Comparison of ENCODE assay signal across 1 cellular context in genomic region chr13:86108334-86108733, GRCh38.
TF ChIP-seq lines count a peak whose summit lies in the region.

No MANE protein-coding gene starts in this region.

TF ChIP-seq in GM23338, 12 proteins besides CTCF, POLR2A, EP300 and RAD21:
- TF ChIP-seq ZNF462 (CRISPR knock-in tag; IDR thresholded peaks at IDR 0.05) (no peak), EZH2phosphoT487 (IDR thresholded peaks at IDR 0.05; ENCODE audit: unreplicated experiment) (no peak), POLR2AphosphoS5 (IDR thresholded peaks at IDR 0.05; ENCODE audit: low read depth) (no peak), NANOG (IDR thresholded peaks at IDR 0.05; ENCODE audit: borderline replicate concordance) (no peak), STAT1 (IDR thresholded peaks at IDR 0.05; ENCODE audit: unreplicated experiment) (no peak), ETS1 (IDR thresholded peaks at IDR 0.05) (no peak), EZH2 (IDR thresholded peaks at IDR 0.05; ENCODE audit: low read depth, unreplicated experiment) (no peak), CREB1 (CRISPR knock-in tag; IDR thresholded peaks at IDR 0.05; ENCODE audit: low read depth) (no peak), JUNB (IDR thresholded peaks at IDR 0.05; ENCODE audit: unreplicated experiment) (no peak), ZNF114 (CRISPR knock-in tag; IDR thresholded peaks at IDR 0.05) (no peak), REST (IDR thresholded peaks at IDR 0.05; ENCODE audit: unreplicated experiment) (no peak), ZNF331 (CRISPR knock-in tag; IDR thresholded peaks at IDR 0.05; ENCODE audit: low read depth) (no peak)
